1 cellular context compared by ENCODE assay signal in the genomic region with DNA sequence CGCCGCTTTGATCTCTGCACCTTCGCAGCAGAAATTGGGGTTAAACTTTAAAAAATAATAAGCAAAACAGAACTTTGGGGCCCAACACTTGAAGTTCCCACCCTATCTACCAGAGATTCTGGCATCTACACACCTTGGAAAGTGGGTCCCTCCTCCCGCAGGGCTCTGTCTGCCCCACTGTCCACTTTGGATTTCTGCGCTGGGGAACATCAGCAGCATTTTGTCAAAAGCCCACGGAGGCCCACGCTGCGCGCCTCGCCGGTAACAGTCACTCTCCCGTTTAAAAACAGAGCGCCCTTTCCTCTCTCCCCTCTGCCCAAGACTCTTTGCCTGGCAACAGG.
TF ChIP-seq lines count a peak whose summit lies in the region.

No MANE protein-coding gene starts in this region.

TF ChIP-seq in A549, 52 proteins besides CTCF, POLR2A, EP300 and RAD21 (continued from another document):
- TF ChIP-seq, protein P1, sequence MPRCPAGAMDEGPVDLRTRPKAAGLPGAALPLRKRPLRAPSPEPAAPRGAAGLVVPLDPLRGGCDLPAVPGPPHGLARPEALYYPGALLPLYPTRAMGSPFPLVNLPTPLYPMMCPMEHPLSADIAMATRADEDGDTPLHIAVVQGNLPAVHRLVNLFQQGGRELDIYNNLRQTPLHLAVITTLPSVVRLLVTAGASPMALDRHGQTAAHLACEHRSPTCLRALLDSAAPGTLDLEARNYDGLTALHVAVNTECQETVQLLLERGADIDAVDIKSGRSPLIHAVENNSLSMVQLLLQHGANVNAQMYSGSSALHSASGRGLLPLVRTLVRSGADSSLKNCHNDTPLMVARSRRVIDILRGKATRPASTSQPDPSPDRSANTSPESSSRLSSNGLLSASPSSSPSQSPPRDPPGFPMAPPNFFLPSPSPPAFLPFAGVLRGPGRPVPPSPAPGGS (IDR thresholded peaks at IDR 0.05) = no peak
- TF ChIP-seq RCOR1 (IDR thresholded peaks at IDR 0.05; ENCODE audit: low read depth, low read length) (no peak), PHF8 (IDR thresholded peaks at IDR 0.05; ENCODE audit: borderline replicate concordance, low read depth) (no peak), CEBPB (IDR thresholded peaks at IDR 0.05) (no peak), CBX8 (IDR thresholded peaks at IDR 0.05) (no peak), POLR2AphosphoS2 (conservative IDR thresholded peaks at IDR 0.05; ENCODE audit: low read length) (no peak), CBX2 (IDR thresholded peaks at IDR 0.05; ENCODE audit: borderline replicate concordance, low read depth) (no peak)
- TF ChIP-seq, protein P2, sequence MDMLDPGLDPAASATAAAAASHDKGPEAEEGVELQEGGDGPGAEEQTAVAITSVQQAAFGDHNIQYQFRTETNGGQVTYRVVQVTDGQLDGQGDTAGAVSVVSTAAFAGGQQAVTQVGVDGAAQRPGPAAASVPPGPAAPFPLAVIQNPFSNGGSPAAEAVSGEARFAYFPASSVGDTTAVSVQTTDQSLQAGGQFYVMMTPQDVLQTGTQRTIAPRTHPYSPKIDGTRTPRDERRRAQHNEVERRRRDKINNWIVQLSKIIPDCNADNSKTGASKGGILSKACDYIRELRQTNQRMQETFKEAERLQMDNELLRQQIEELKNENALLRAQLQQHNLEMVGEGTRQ (IDR thresholded peaks at IDR 0.05) = no peak
